Comparison of ENCODE assay signal across 9 cellular contexts in genomic region chr12:59084758-59085383, GRCh38.
DNase-seq lines count a peak whose midpoint lies in the region; ATAC-seq and TF ChIP-seq lines count a peak whose summit lies in the region.
"Had no signal": no experiment of that assay in that cellular context is flagged by ENCODE, and none has a peak within 500 bp of the region (broad histone marks: within the 10 kb centered on the region; RNA-seq: fewer than 3 reads in every experiment).

No MANE protein-coding gene starts in this region.

- no peaks in the 10 kb centered on the region for H3K9me3 ChIP-seq in breast epithelium
- no peaks in the 10 kb centered on the region for H3K9me3 ChIP-seq in aorta (ENCODE audit: control insufficient read depth, low read length)

- H3K36me3 Mint-ChIP-seq in MCF 10A (ENCODE audit: insufficient read depth, unreplicated experiment): peaks cover 8% of the 10 kb centered on the region
- H3K36me3 Mint-ChIP-seq in activated CD4-positive, alpha-beta T cell treated with anti-CD3 and anti-CD28 coated beads for 36 hours (ENCODE audit: low read depth): no peaks in the 10 kb centered on the region
- no peaks in the 10 kb centered on the region for H3K36me3 Mint-ChIP-seq in stimulated activated naive B cell treated with anti-CD40 and anti-IgM and Interleukin-4, amounts not matched to agents 10 μg/mL and 1 μg/mL and 100 μg/mL, for 72 hours

- TF ChIP-seq CTCF in breast epithelium (IDR thresholded peaks at IDR 0.05) (no peak), MCF 10A (IDR thresholded peaks at IDR 0.05; ENCODE audit: unreplicated experiment) (no peak)

- no peaks in the 10 kb centered on the region for H3K27me3 Mint-ChIP-seq in MCF 10A (ENCODE audit: insufficient read depth, unreplicated experiment)
- H3K27me3 Mint-ChIP-seq in activated CD4-positive, alpha-beta T cell treated with anti-CD3 and anti-CD28 coated beads for 36 hours: peaks cover 5% of the 10 kb centered on the region
- no peaks in the 10 kb centered on the region for H3K27me3 Mint-ChIP-seq in stimulated activated naive B cell treated with anti-CD40 and anti-IgM and Interleukin-4, amounts not matched to agents 10 μg/mL and 1 μg/mL and 100 μg/mL, for 72 hours

- H3K4me3 ChIP-seq in breast epithelium: peak overlapping the region in 2 of 3 donors; percentile 5 to 46
- peak overlapping the region in 1 of 2 donors; percentile 32 for H3K4me3 ChIP-seq in aorta (ENCODE audit: low read length in 2 of 2)
- H3K4me3 ChIP-seq: dorsolateral prefrontal cortex had no signal

- H3K4me3 Mint-ChIP-seq in MCF 10A (ENCODE audit: unreplicated experiment): no peak overlapping the region
- no peak overlapping the region for H3K4me3 Mint-ChIP-seq in activated CD4-positive, alpha-beta T cell treated with anti-CD3 and anti-CD28 coated beads for 36 hours
- no peak overlapping the region for H3K4me3 Mint-ChIP-seq in stimulated activated naive B cell treated with anti-CD40 and anti-IgM and Interleukin-4, amounts not matched to agents 10 μg/mL and 1 μg/mL and 100 μg/mL, for 72 hours

- no peaks in the 10 kb centered on the region for H3K36me3 ChIP-seq in breast epithelium
- no peaks in the 10 kb centered on the region for H3K36me3 ChIP-seq in aorta (ENCODE audit: control insufficient read depth in 1 of 2, insufficient read depth in 2 of 2, low read length in 1 of 2)

- WGBS in aorta, 2 donors: 8 to 12% methylated on average over 11 of the region's 11 CpGs

- peak overlapping the region; percentile 75 to 81 for H3K27ac ChIP-seq in breast epithelium
- H3K27ac ChIP-seq in aorta (ENCODE audit: low read depth in 1 of 2, low read length in 2 of 2): peak overlapping the region in 1 of 2 donors; percentile 6

- no peak for TF ChIP-seq POLR2A in breast epithelium (IDR thresholded peaks at IDR 0.05)

- no peaks in the 10 kb centered on the region for H3K27me3 ChIP-seq in breast epithelium
- no peaks in the 10 kb centered on the region for H3K27me3 ChIP-seq in aorta (ENCODE audit: control insufficient read depth in 1 of 2, insufficient read depth in 2 of 2, low read length in 1 of 2)

- peaks cover 36% of the 10 kb centered on the region for H3K4me1 Mint-ChIP-seq in MCF 10A (ENCODE audit: insufficient read depth, unreplicated experiment)
- H3K4me1 Mint-ChIP-seq in activated CD4-positive, alpha-beta T cell treated with anti-CD3 and anti-CD28 coated beads for 36 hours: no peaks in the 10 kb centered on the region
- H3K4me1 Mint-ChIP-seq in stimulated activated naive B cell treated with anti-CD40 and anti-IgM and Interleukin-4, amounts not matched to agents 10 μg/mL and 1 μg/mL and 100 μg/mL, for 72 hours: no peaks in the 10 kb centered on the region

- no TSS peak for BruUV-seq in MCF 10A (replicated peaks; lab: Mats Ljungman, UMichigan)

- CTCF ChIA-PET in MCF 10A (lab: Yijun Ruan, JAX): interaction anchor here (0.6 to 7.8 kb wide), 10 partner anchors 32 to 748 kb away, joined by 3 to 57 read pairs (median 4); no protein-coding TSS in a partner anchor
- CTCF ChIA-PET in activated CD4-positive, alpha-beta T cell treated with anti-CD3 and anti-CD28 coated beads for 36 hours (lab: Charles Lee): no interaction called here

- peak; percentile 20 for ATAC-seq in aorta (ENCODE audit: low FRiP score)
- no peak for ATAC-seq in activated CD4-positive, alpha-beta T cell treated with anti-CD3 and anti-CD28 coated beads for 36 hours
- no peak for ATAC-seq in stimulated activated naive B cell treated with anti-CD40 and anti-IgM and Interleukin-4, amounts not matched to agents 10 μg/mL and 1 μg/mL and 100 μg/mL, for 72 hours (replicated peaks)

- intact Hi-C loops in breast epithelium (cut with DNase I; ENCODE audit: low total_unique reads) (no loop called here), MCF 10A (cut with micrococcal nuclease) (loop anchor here (10.0 kb wide), 1 partner anchor 640 kb away; no protein-coding TSS in a partner anchor), aorta (cut with DNase I) (loop anchor here (5.0 to 10.0 kb wide), 5 partner anchors 160 to 740 kb away; partner anchors contain the start of gene LRIG3 (in 1 of the 2))
- intact Hi-C loops in activated CD4-positive, alpha-beta T cell treated with anti-CD3 and anti-CD28 coated beads for 36 hours (cut with DNase I, micrococcal nuclease): loop anchor here in 1 of 2 experiments (5.0 kb wide), 1 partner anchor 738 kb away; no protein-coding TSS in a partner anchor

- POLR2A ChIA-PET in MCF 10A (lab: Yijun Ruan, JAX): interaction anchor here (1.1 to 15.4 kb wide), 5 partner anchors 12 to 198 kb away, joined by 3 to 439 read pairs (median 5); partner anchors contain the start of gene LRIG3
- POLR2A ChIA-PET in activated CD4-positive, alpha-beta T cell treated with anti-CD3 and anti-CD28 coated beads for 36 hours (lab: Charles Lee): no interaction called here

- DNase-seq in breast epithelium (ENCODE audit: low spot score in 2 of 2) (peak; percentile 19 to 51), MCF 10A (ENCODE audit: unreplicated experiment) (no peak), brain pericyte (ENCODE audit: low read depth, low spot score) (peak; percentile 97), kidney glomerular epithelial cell (lab: John Stamatoyannopoulos, UW) (peak; percentile 26), aorta (no peak), NCI-H2029 treated with DMSO at 0.1 percent for 48 hours (lab: John Stamatoyannopoulos, UW) (no peak)
- no peak for DNase-seq in activated CD4-positive, alpha-beta T cell treated with anti-CD3 and anti-CD28 coated beads for 36 hours
- no peak for DNase-seq in stimulated activated naive B cell treated with anti-CD40 and anti-IgM and Interleukin-4, amounts not matched to agents 10 μg/mL and 1 μg/mL and 100 μg/mL, for 72 hours
- DNase-seq: dorsolateral prefrontal cortex had no signal

- peaks cover 6% of the 10 kb centered on the region for H3K9me3 Mint-ChIP-seq in MCF 10A (ENCODE audit: unreplicated experiment)
- no peaks in the 10 kb centered on the region for H3K9me3 Mint-ChIP-seq in activated CD4-positive, alpha-beta T cell treated with anti-CD3 and anti-CD28 coated beads for 36 hours (ENCODE audit: low read depth)
- H3K9me3 Mint-ChIP-seq in stimulated activated naive B cell treated with anti-CD40 and anti-IgM and Interleukin-4, amounts not matched to agents 10 μg/mL and 1 μg/mL and 100 μg/mL, for 72 hours: peaks cover 0 to 1% of the 10 kb centered on the region in 2 donors

- H3K4me1 ChIP-seq in breast epithelium (peaks cover 3 to 14% of the 10 kb centered on the region in 2 donors), aorta (ENCODE audit: control insufficient read depth in 1 of 2, insufficient read depth in 2 of 2, low read length in 2 of 2) (no peaks in the 10 kb centered on the region)

- no peak overlapping the region for H3K27ac Mint-ChIP-seq in MCF 10A (ENCODE audit: low read depth, unreplicated experiment)
- no peak overlapping the region for H3K27ac Mint-ChIP-seq in activated CD4-positive, alpha-beta T cell treated with anti-CD3 and anti-CD28 coated beads for 36 hours
- no peak overlapping the region for H3K27ac Mint-ChIP-seq in stimulated activated naive B cell treated with anti-CD40 and anti-IgM and Interleukin-4, amounts not matched to agents 10 μg/mL and 1 μg/mL and 100 μg/mL, for 72 hours

Comparison
In these comparisons a context has a peak if more than half of its experiments do, and no peak if none do; other contexts are left out.
1. DNase-seq: peak in breast epithelium (2 of 2), brain pericyte (single experiment) and kidney glomerular epithelial cell (single experiment); none in MCF 10A (single experiment), aorta (0 of 2), activated CD4-positive, alpha-beta T cell treated with anti-CD3 and anti-CD28 coated beads for 36 hours (single experiment), stimulated activated naive B cell treated with anti-CD40 and anti-IgM and Interleukin-4, amounts not matched to agents 10 μg/mL and 1 μg/mL and 100 μg/mL, for 72 hours (single experiment) and NCI-H2029 treated with DMSO at 0.1 percent for 48 hours (single experiment).